In the genomic region with DNA sequence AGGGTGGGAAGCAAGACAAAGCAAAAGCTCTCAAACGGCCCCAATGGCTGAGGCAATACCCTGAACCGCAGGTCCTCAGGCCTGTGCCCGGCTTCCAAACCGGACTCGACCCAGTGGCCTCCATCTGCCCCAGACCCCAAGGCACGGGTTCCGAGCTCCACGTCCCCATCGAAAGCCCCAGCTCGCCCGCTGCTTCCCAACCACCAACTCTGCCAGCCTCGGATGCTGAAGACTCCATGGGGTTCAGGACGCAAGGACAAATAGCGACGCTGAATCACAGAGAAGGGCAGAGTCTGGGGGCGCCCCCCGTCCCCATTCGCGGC, we compare ENCODE assay signal across 8 cellular contexts.
A peak's percentile ranks its signal among the peaks of the same experiment; 100 is the strongest.
DNase-seq lines count a peak whose midpoint lies in the region; ATAC-seq and TF ChIP-seq lines count a peak whose summit lies in the region.

No MANE protein-coding gene starts in this region.

- TF ChIP-seq POLR2A in NB4 (IDR thresholded peaks at IDR 0.05; ENCODE audit: extremely low read depth, insufficient read length) = no peak

- TF ChIP-seq CTCF in C4-2B (conservative IDR thresholded peaks at IDR 0.05) = no peak
- TF ChIP-seq CTCF in NB4 (IDR thresholded peaks at IDR 0.05; ENCODE audit: low read depth, low read length) = no peak
- TF ChIP-seq CTCF in nephron progenitor cell (IDR thresholded peaks at IDR 0.05) = no peak
- TF ChIP-seq CTCF in GM13976 (IDR thresholded peaks at IDR 0.05; ENCODE audit: borderline replicate concordance, control extremely low read depth, extremely low read depth, insufficient read depth, missing control alignments) = no peak

- DNase-seq in NB4 (ENCODE audit: low read depth) (no peak), nephron progenitor cell (no peak), middle frontal gyrus (ENCODE audit: extremely low spot score, low spot score) (no peak), NCI-H510A (lab: John Stamatoyannopoulos, UW) (no peak), GM13976 (ENCODE audit: low spot score) (no peak)
- no peak for DNase-seq in effector memory CD4-positive, alpha-beta T cell

- H3K9me3 ChIP-seq in effector memory CD4-positive, alpha-beta T cell (ENCODE audit: control insufficient read depth, low read length) = no peaks in the 10 kb centered on the region

- peaks cover 22% of the 10 kb centered on the region for H3K36me3 ChIP-seq in effector memory CD4-positive, alpha-beta T cell (ENCODE audit: control insufficient read depth, insufficient read depth, low read length)

- no peaks in the 10 kb centered on the region for H3K36me3 Mint-ChIP-seq in nephron progenitor cell (ENCODE audit: low read depth)

- no peaks in the 10 kb centered on the region for H3K27me3 ChIP-seq in effector memory CD4-positive, alpha-beta T cell (replicated peaks; ENCODE audit: control insufficient read depth, insufficient read depth, low read length, poor library complexity, severe bottlenecking)

- no peak overlapping the region for H3K27ac Mint-ChIP-seq in nephron progenitor cell

- in situ Hi-C loops in GM13976 (cut with MboI; ENCODE audit: low sequenced_read_pairs, unreplicated experiment) = no loop called here

- peak overlapping the region; percentile 75 for H3K4me3 ChIP-seq in NB4 (ENCODE audit: low read depth, low read length)
- H3K4me3 ChIP-seq in effector memory CD4-positive, alpha-beta T cell (ENCODE audit: insufficient read depth, low read depth, low read length, poor library complexity, severe bottlenecking) = peak overlapping the region; percentile 88

- peaks cover 48% of the 10 kb centered on the region for H3K4me1 Mint-ChIP-seq in nephron progenitor cell

- H3K27ac ChIP-seq in C4-2B = peak overlapping the region; percentile 85
- peak overlapping the region; percentile 90 for H3K27ac ChIP-seq in effector memory CD4-positive, alpha-beta T cell (ENCODE audit: insufficient read depth, low read length, poor library complexity, severe bottlenecking)

- H3K9me3 Mint-ChIP-seq in nephron progenitor cell = peaks cover 5% of the 10 kb centered on the region

- H3K4me1 ChIP-seq in effector memory CD4-positive, alpha-beta T cell (ENCODE audit: control insufficient read depth, insufficient read depth, low read length, poor library complexity, severe bottlenecking) = peaks cover 24% of the 10 kb centered on the region

- ATAC-seq in HG03432 (IDR thresholded peaks at IDR 0.05; ENCODE audit: unreplicated experiment) = no peak

- H3K27me3 Mint-ChIP-seq in nephron progenitor cell (ENCODE audit: low read depth, poor library complexity) = peaks cover 3% of the 10 kb centered on the region

- H3K4me3 Mint-ChIP-seq in nephron progenitor cell = peak overlapping the region; percentile 93
